9 cellular contexts compared by ENCODE assay signal in genomic region chr5:395156-395920, GRCh38. TPM values are rescaled to one million over a fixed set of nuclear protein-coding genes. Genes with fewer than 3 reads are reported as not detected.
DNase-seq lines count a peak whose midpoint lies in the region; ATAC-seq and TF ChIP-seq lines count a peak whose summit lies in the region.
"Had no signal": no experiment of that assay in that cellular context is flagged by ENCODE, and none has a peak within 500 bp of the region (broad histone marks: within the 10 kb centered on the region; RNA-seq: fewer than 3 reads in every experiment).

No MANE protein-coding gene starts in this region.

- no peak for TF ChIP-seq CTCF in HL-60 (IDR thresholded peaks at IDR 0.05; ENCODE audit: insufficient read depth, low read length)
- no peak for TF ChIP-seq CTCF in astrocyte of the spinal cord (IDR thresholded peaks at IDR 0.05; ENCODE audit: low read depth, low read length)

- H3K79me1 ChIP-seq in mesenchymal stem cell (replicated peaks; ENCODE audit: low read length, poor library complexity, severe bottlenecking): no peaks in the 10 kb centered on the region

- H3K4me1 ChIP-seq in mesenchymal stem cell (ENCODE audit: control insufficient read depth, insufficient read depth, low read depth, low read length): peaks cover 48% of the 10 kb centered on the region

- H3K4me2 ChIP-seq in mesenchymal stem cell (ENCODE audit: low read length, poor library complexity, severe bottlenecking): no peak overlapping the region

- H2BK120ac ChIP-seq in mesenchymal stem cell (ENCODE audit: low read depth, low read length): peak overlapping the region; percentile 96

- peak overlapping the region; percentile 91 to 99 for H3K4ac ChIP-seq in mesenchymal stem cell (ENCODE audit: low read depth in 1 of 2, low read length in 2 of 2)

- peak overlapping the region; percentile 100 for H4K8ac ChIP-seq in mesenchymal stem cell (ENCODE audit: low read length)

- H4K91ac ChIP-seq in mesenchymal stem cell (ENCODE audit: low read length): peak overlapping the region; percentile 99

- H3K14ac ChIP-seq in mesenchymal stem cell (ENCODE audit: low read length in 2 of 2): peak overlapping the region in 1 of 2 experiments; percentile 73

- DNase-seq in ACHN (peak; percentile 4), HL-60 (ENCODE audit: low read depth in 1 of 2, low spot score in 1 of 2) (no peak), astrocyte of the spinal cord (ENCODE audit: low read depth, low spot score) (peak; percentile 61), mesenchymal stem cell (peak; percentile 99), NCI-H2171 treated with DMSO at 0.1 percent for 48 hours (lab: John Stamatoyannopoulos, UW) (no peak), GF-D8 (lab: John Stamatoyannopoulos, UW) (no peak)
- DNase-seq: activated naive CD4-positive, alpha-beta T cell treated with anti-CD3 and anti-CD28 coated beads for 36 hours had no signal

- H2AFZ ChIP-seq in mesenchymal stem cell (ENCODE audit: low read depth, low read length): no peak overlapping the region

- H3K9ac ChIP-seq in mesenchymal stem cell (ENCODE audit: low read length): peak overlapping the region; percentile 83

- ATAC-seq in HG03378 (IDR thresholded peaks at IDR 0.05; ENCODE audit: unreplicated experiment) (no peak), esophagus mucosa (no peak)

- peak overlapping the region; percentile 98 to 100 for H2BK12ac ChIP-seq in mesenchymal stem cell (ENCODE audit: low read length in 2 of 2)

- no peak overlapping the region for H2BK15ac ChIP-seq in mesenchymal stem cell (ENCODE audit: low read depth, poor library complexity, severe bottlenecking)

- H3K36me3 ChIP-seq in mesenchymal stem cell (ENCODE audit: control insufficient read depth in 1 of 2, insufficient read depth in 2 of 2, low read depth in 1 of 2, low read length in 2 of 2): peaks cover 0 to 1% of the 10 kb centered on the region in 2 experiments

- H3K9me3 ChIP-seq in mesenchymal stem cell (ENCODE audit: control insufficient read depth, low read length): no peaks in the 10 kb centered on the region

- H3K4me3 ChIP-seq in HL-60 (replicated peaks; ENCODE audit: insufficient read depth, low read length) (no peak overlapping the region), astrocyte of the spinal cord (ENCODE audit: low read depth, low read length) (no peak overlapping the region), mesenchymal stem cell (ENCODE audit: insufficient read depth in 1 of 2, low read depth in 1 of 2, low read length in 2 of 2) (no peak overlapping the region)

- peak overlapping the region; percentile 25 for H2BK5ac ChIP-seq in mesenchymal stem cell (ENCODE audit: low read depth, low read length, poor library complexity, severe bottlenecking)

- in situ Hi-C loops in ACHN (cut with HindIII; ENCODE audit: low pct_ligation_motif_present, low pct_unique_long_range_greater_than_20kb, low sequenced_read_pairs): no loop called here
- in situ Hi-C loops in astrocyte of the spinal cord (cut with HindIII; ENCODE audit: low sequenced_read_pairs): no loop called here

- H3K27ac ChIP-seq in HL-60 (replicated peaks): peak overlapping the region; percentile 74
- H3K27ac ChIP-seq in mesenchymal stem cell (ENCODE audit: low read length, poor library complexity, severe bottlenecking): peak overlapping the region; percentile 89

- H3K23ac ChIP-seq in mesenchymal stem cell (ENCODE audit: low read length in 2 of 2): peak overlapping the region in 1 of 2 experiments; percentile 23

- H3K27me3 ChIP-seq in HL-60 (ENCODE audit: insufficient read depth, poor library complexity, severe bottlenecking) (no peaks in the 10 kb centered on the region), mesenchymal stem cell (ENCODE audit: control insufficient read depth in 1 of 2, insufficient read depth in 1 of 2, low read length in 2 of 2) (no peaks in the 10 kb centered on the region)

- H2AK5ac ChIP-seq in mesenchymal stem cell (ENCODE audit: low read length, severe bottlenecking): peak overlapping the region; percentile 96

- H3K18ac ChIP-seq in mesenchymal stem cell (ENCODE audit: low read depth in 1 of 2, low read length in 2 of 2): peak overlapping the region; percentile 88 to 98

- WGBS in mesenchymal stem cell: 33% methylated on average over 21 of the region's 21 CpGs

RNA-seq across cellular contexts. Expression of gene EXOC3, which starts 47.6 kb away (rescaled TPM):
- polyA plus RNA-seq in mesenchymal stem cell (2013, experiment 1 of 2): 24.3 TPM
- polyA plus RNA-seq in mesenchymal stem cell (2013, experiment 2 of 2): 23.1 TPM
- total RNA-seq in esophagus mucosa: 37.4 TPM

Comparison
In these comparisons a context has a peak if more than half of its experiments do, and no peak if none do; other contexts are left out.
1. DNase-seq: peak in ACHN (single experiment), astrocyte of the spinal cord (single experiment) and mesenchymal stem cell (single experiment); none in HL-60 (0 of 2), NCI-H2171 treated with DMSO at 0.1 percent for 48 hours (single experiment) and GF-D8 (single experiment).